1 cellular context compared by ENCODE assay signal in genomic region chr3:168062679-168063078, GRCh38.
TF ChIP-seq lines count a peak whose summit lies in the region.

No MANE protein-coding gene starts in this region.

TF ChIP-seq in SK-N-SH, 30 proteins besides CTCF, POLR2A, EP300 and RAD21 (continued from another document):
- TF ChIP-seq GATA2 (CRISPR knock-in tag; IDR thresholded peaks at IDR 0.05) (no peak), TAF1 (IDR thresholded peaks at IDR 0.05; ENCODE audit: borderline replicate concordance, low read depth, low read length) (no peak), MEF2A (IDR thresholded peaks at IDR 0.05; ENCODE audit: borderline replicate concordance, low read depth) (no peak)
